ENCODE assay signal across 2 cellular contexts in genomic region chr2:46956981-46957531, GRCh38.
TF ChIP-seq lines count a peak whose summit lies in the region.

No MANE protein-coding gene starts in this region.

TF ChIP-seq in liver, 16 proteins besides CTCF, POLR2A, EP300 and RAD21:
- TF ChIP-seq ATF3 (IDR thresholded peaks at IDR 0.05) (peak; percentile 78), EGR1 (IDR thresholded peaks at IDR 0.05; ENCODE audit: low read depth in 2 of 2) (peak in 1 of 2 donors; percentile 75), SP1 (IDR thresholded peaks at IDR 0.05) (peak; percentile 98), JUND (IDR thresholded peaks at IDR 0.05) (peak; percentile 80 to 96), FOXA2 (IDR thresholded peaks at IDR 0.05) (peak; percentile 100), NR2F2 (IDR thresholded peaks at IDR 0.05) (peak; percentile 99), FOXA1 (IDR thresholded peaks at IDR 0.05) (peak; percentile 100), TAF1 (conservative IDR thresholded peaks at IDR 0.05) (no peak), HNF4A (conservative IDR thresholded peaks at IDR 0.05) (peak; percentile 87 to 93), MAX (IDR thresholded peaks at IDR 0.05) (peak; percentile 93), ZBTB33 (IDR thresholded peaks at IDR 0.05) (peak; percentile 93), HNF4G (IDR thresholded peaks at IDR 0.05) (peak; percentile 52), YY1 (IDR thresholded peaks at IDR 0.05) (peak; percentile 81), REST (IDR thresholded peaks at IDR 0.05) (peak; percentile 87), RXRA (IDR thresholded peaks at IDR 0.05) (peak; percentile 100), GABPA (IDR thresholded peaks at IDR 0.05 in 1 of 2, conservative IDR thresholded peaks at IDR 0.05 in 1 of 2) (peak in 1 of 2 donors; percentile 46)

TF ChIP-seq in HepG2, 621 proteins besides CTCF, POLR2A, EP300 and RAD21:
- no peak for TF ChIP-seq ZNF281 (CRISPR knock-in tag; IDR thresholded peaks at IDR 0.05; ENCODE audit: borderline replicate concordance)
- TF ChIP-seq TSC22D2 (CRISPR knock-in tag; IDR thresholded peaks at IDR 0.05; ENCODE audit: borderline replicate concordance), result no peak
- no peak for TF ChIP-seq RFXAP (CRISPR knock-in tag; IDR thresholded peaks at IDR 0.05; ENCODE audit: borderline replicate concordance)
- no peak for TF ChIP-seq ZNF605 (CRISPR knock-in tag; IDR thresholded peaks at IDR 0.05)
- TF ChIP-seq NCOA5 (CRISPR knock-in tag; IDR thresholded peaks at IDR 0.05), result no peak
- no peak for TF ChIP-seq ZNF772 (CRISPR knock-in tag; IDR thresholded peaks at IDR 0.05)
- no peak for TF ChIP-seq ZBTB37 (CRISPR knock-in tag; IDR thresholded peaks at IDR 0.05)
- no peak for TF ChIP-seq LBX2 (CRISPR knock-in tag; IDR thresholded peaks at IDR 0.05; ENCODE audit: borderline replicate concordance)
- TF ChIP-seq ZNF597 (CRISPR knock-in tag; IDR thresholded peaks at IDR 0.05), result no peak
